Comparison of ENCODE assay signal across 1 cellular context in the genomic region with DNA sequence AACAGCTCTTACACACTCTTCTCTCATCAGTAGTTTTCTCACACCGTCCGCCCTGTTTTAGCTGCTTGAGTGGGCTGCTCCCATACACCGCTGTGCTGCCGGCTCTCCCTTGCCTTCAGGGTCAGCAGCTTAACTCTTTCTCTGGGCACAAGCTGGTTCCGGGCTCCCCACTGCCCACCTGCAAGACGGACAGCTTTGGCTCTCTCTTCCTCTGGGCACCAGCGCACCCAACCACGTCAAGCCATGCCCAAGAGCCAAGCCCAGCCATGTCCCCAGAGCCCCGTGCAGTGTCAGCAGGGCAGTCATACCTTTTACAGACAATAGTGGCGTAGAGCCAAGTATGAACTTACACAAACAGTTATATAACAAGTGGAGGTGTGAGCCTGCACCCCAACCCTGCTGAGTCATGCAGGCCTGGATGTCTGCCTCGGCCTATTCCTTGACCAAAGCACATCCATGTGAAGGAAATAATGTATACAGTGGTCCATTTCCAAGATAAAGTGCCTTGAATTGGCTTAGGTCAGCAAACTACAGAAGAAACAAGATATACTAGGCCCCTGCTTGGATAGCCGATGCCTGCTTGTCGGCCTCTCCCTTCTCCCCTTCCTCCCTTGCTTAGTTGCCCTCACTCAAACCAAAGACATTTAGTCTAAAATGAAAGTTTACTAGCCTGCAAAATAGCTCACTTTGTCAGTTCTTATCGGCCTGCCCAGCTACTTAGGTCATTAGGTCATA.
TF ChIP-seq lines count a peak whose summit lies in the region.

No MANE protein-coding gene starts in this region.

TF ChIP-seq in K562, 482 proteins besides CTCF, POLR2A, EP300 and RAD21 (continued from another document and continues in another):
- TF ChIP-seq PRDM10 (IDR thresholded peaks at IDR 0.05; ENCODE audit: partially characterized antibody) (no peak), GABPA (tag; conservative IDR thresholded peaks at IDR 0.05; ENCODE audit: low read depth) (no peak), CREBBP (IDR thresholded peaks at IDR 0.05; ENCODE audit: low read depth, low read length) (no peak), WHSC1 (IDR thresholded peaks at IDR 0.05; ENCODE audit: low read length) (no peak), ZNF12 (CRISPR knock-in tag; IDR thresholded peaks at IDR 0.05) (no peak), MXD1 (CRISPR knock-in tag; IDR thresholded peaks at IDR 0.05; ENCODE audit: borderline replicate concordance, poor library complexity, severe bottlenecking) (no peak), ELF2 (CRISPR knock-in tag; IDR thresholded peaks at IDR 0.05) (no peak), HIVEP1 (CRISPR knock-in tag; IDR thresholded peaks at IDR 0.05) (no peak), MTA1 (IDR thresholded peaks at IDR 0.05; ENCODE audit: borderline replicate concordance) (no peak), CHCHD3 (CRISPR knock-in tag; IDR thresholded peaks at IDR 0.05) (no peak), ZNF253 (CRISPR knock-in tag; conservative IDR thresholded peaks at IDR 0.05) (no peak), HDGF (IDR thresholded peaks at IDR 0.05) (no peak), ZNF512 (tag; IDR thresholded peaks at IDR 0.05) (no peak), RBM15 (IDR thresholded peaks at IDR 0.05; ENCODE audit: insufficient read depth, low read length) (no peak), ESRRB (CRISPR knock-in tag; IDR thresholded peaks at IDR 0.05; ENCODE audit: borderline replicate concordance) (no peak), PTTG1 (tag; IDR thresholded peaks at IDR 0.05; ENCODE audit: low read depth) (no peak), NR4A1 (CRISPR knock-in tag; IDR thresholded peaks at IDR 0.05) (no peak), NR4A1 (tag; IDR thresholded peaks at IDR 0.05) (peak; percentile 89), RCOR1 (IDR thresholded peaks at IDR 0.05; ENCODE audit: borderline replicate concordance in 1 of 2, low read depth in 2 of 2, low read length in 2 of 2) (no peak), MNT (conservative IDR thresholded peaks at IDR 0.05) (no peak), ZNF780A (CRISPR knock-in tag; IDR thresholded peaks at IDR 0.05) (no peak), SREBF1 (IDR thresholded peaks at IDR 0.05; ENCODE audit: borderline replicate concordance, low read depth, low read length) (no peak), VEZF1 (CRISPR knock-in tag; IDR thresholded peaks at IDR 0.05) (no peak), TRIM24 (IDR thresholded peaks at IDR 0.05) (no peak), NFE2 (IDR thresholded peaks at IDR 0.05; ENCODE audit: low read depth) (peak; percentile 83), ZNF644 (tag; IDR thresholded peaks at IDR 0.05; ENCODE audit: low read depth) (0 out of 2 replicates have a peak, but pooled peaks have one; percentile 36), EP400 (IDR thresholded peaks at IDR 0.05) (no peak), ARID1B (IDR thresholded peaks at IDR 0.05) (peak; percentile 48; the same call in 1 of the 2 replicates), ELF4 (CRISPR knock-in tag; IDR thresholded peaks at IDR 0.05) (0 out of 2 replicates have a peak, but pooled peaks have one; percentile 36), HMBOX1 (IDR thresholded peaks at IDR 0.05) (0 out of 2 replicates have a peak, but pooled peaks have one; percentile 52), ZNF3 (CRISPR knock-in tag; IDR thresholded peaks at IDR 0.05) (no peak), ARNT (IDR thresholded peaks at IDR 0.05) (no peak), IFI16 (CRISPR knock-in tag; IDR thresholded peaks at IDR 0.05) (no peak), HNRNPH1 (optimal IDR thresholded peaks at IDR 0.05; ENCODE audit: low read depth, low read length) (no peak), NFE2L1 (tag; IDR thresholded peaks at IDR 0.05; ENCODE audit: borderline replicate concordance, low read depth) (peak; percentile 54), SOX6 (IDR thresholded peaks at IDR 0.05) (peak; percentile 81), ARID3B (CRISPR knock-in tag; IDR thresholded peaks at IDR 0.05; ENCODE audit: borderline replicate concordance) (no peak)
- TF ChIP-seq, protein P1, sequence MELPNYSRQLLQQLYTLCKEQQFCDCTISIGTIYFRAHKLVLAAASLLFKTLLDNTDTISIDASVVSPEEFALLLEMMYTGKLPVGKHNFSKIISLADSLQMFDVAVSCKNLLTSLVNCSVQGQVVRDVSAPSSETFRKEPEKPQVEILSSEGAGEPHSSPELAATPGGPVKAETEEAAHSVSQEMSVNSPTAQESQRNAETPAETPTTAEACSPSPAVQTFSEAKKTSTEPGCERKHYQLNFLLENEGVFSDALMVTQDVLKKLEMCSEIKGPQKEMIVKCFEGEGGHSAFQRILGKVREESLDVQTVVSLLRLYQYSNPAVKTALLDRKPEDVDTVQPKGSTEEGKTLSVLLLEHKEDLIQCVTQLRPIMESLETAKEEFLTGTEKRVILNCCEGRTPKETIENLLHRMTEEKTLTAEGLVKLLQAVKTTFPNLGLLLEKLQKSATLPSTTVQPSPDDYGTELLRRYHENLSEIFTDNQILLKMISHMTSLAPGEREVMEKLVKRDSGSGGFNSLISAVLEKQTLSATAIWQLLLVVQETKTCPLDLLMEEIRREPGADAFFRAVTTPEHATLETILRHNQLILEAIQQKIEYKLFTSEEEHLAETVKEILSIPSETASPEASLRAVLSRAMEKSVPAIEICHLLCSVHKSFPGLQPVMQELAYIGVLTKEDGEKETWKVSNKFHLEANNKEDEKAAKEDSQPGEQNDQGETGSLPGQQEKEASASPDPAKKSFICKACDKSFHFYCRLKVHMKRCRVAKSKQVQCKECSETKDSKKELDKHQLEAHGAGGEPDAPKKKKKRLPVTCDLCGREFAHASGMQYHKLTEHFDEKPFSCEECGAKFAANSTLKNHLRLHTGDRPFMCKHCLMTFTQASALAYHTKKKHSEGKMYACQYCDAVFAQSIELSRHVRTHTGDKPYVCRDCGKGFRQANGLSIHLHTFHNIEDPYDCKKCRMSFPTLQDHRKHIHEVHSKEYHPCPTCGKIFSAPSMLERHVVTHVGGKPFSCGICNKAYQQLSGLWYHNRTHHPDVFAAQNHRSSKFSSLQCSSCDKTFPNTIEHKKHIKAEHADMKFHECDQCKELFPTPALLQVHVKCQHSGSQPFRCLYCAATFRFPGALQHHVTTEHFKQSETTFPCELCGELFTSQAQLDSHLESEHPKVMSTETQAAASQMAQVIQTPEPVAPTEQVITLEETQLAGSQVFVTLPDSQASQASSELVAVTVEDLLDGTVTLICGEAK (IDR thresholded peaks at IDR 0.05), result no peak
- TF ChIP-seq, protein P1 (CRISPR knock-in tag; IDR thresholded peaks at IDR 0.05), result no peak
